Comparison of ENCODE assay signal across 5 cellular contexts in genomic region chr6:159389695-159390094, GRCh38.
"Had no signal": no experiment of that assay in that cellular context is flagged by ENCODE, and none has a peak within 500 bp of the region (broad histone marks: within the 10 kb centered on the region; RNA-seq: fewer than 3 reads in every experiment).

No MANE protein-coding gene starts in this region.

- H3K4me3 ChIP-seq: GM23248 had no signal

- H2AFZ ChIP-seq: GM23248 had no signal

- H3K4me3 Mint-ChIP-seq: H9, IgD-negative memory B cell had no signal

- H3K27ac ChIP-seq: GM23248 had no signal

- H3K27ac Mint-ChIP-seq: H9, IgD-negative memory B cell had no signal

- H3K4me1 Mint-ChIP-seq: H9, IgD-negative memory B cell had no signal

- DNase-seq: H9, HCEC 1CT, KBM-7 had no signal
